ENCODE assay signal across 19 cellular contexts in the genomic region with DNA sequence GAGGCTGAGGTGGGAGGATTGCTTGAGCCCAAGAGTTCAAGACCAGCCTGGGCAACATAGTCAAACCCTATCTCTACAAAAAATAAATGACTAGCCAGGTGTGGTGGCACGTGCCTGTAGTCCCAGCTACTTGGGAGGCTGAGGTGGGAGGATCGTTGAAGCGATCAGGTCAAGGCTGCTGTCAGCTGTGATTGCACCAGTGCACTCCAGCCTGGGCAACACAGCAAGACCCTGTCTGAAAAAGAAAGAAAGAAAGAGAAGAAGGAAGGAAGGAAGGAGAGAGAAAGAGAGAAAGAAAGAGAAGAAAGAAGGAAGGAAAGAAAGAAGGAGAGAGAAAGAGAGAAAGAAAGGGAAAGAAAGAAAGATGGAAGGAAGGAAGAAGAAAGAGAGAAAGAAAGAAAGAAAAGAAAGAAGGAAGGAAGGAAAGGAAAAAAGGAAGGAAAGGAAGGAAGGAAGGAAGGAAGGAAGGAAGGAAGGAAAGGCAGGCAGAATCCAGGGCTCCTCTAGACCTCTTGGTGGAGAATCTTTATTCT.
"Had no signal": no experiment of that assay in that cellular context is flagged by ENCODE, and none has a peak within 500 bp of the region (broad histone marks: within the 10 kb centered on the region; RNA-seq: fewer than 3 reads in every experiment).

No MANE protein-coding gene starts in this region.

- H3K4me3 ChIP-seq: SJSA1, SK-N-MC had no signal

- H3K4me2 ChIP-seq: KMS-11 had no signal

- H3K9ac ChIP-seq: KMS-11 had no signal

- H3K36me3 ChIP-seq: SJSA1 had no signal

- H3K27ac ChIP-seq: KMS-11, SJSA1, SK-N-MC had no signal

- DNase-seq: IMR-90, MV-4-11, NCI-H1048, NCI-H1105, NCI-H1417, NCI-H1436 treated with DMSO at 0.1 percent for 48 hours, NCI-H1694, NCI-H187 treated with DMSO at 0.1 percent for 48 hours, NCI-H2029 treated with DMSO at 0.1 percent for 48 hours, NCI-H2171 treated with DMSO at 0.1 percent for 48 hours, NCI-H524, NCI-H526 treated with DMSO at 0.1 percent for 48 hours, NCI-H748 treated with DMSO at 0.1 percent for 48 hours, Right ventricle myocardium superior, RPMI8226, SIG-M5 had no signal

- H3K4me1 ChIP-seq: SJSA1 had no signal

- H3K9me3 ChIP-seq: SJSA1 had no signal
